Comparison of ENCODE assay signal across 31 cellular contexts in genomic region chr9:76137941-76138340, GRCh38.
"Had no signal": no experiment of that assay in that cellular context is flagged by ENCODE, and none has a peak within 500 bp of the region (broad histone marks: within the 10 kb centered on the region; RNA-seq: fewer than 3 reads in every experiment).

No MANE protein-coding gene starts in this region.

- H3K4me3 Mint-ChIP-seq: activated B cell treated with CpG ODN at 0.5 μM for 24 hours; activated CD8-positive, alpha-beta T cell treated with anti-CD3 and anti-CD28 coated beads, Interleukin-2, amount 10 ng/mL, durations not matched to agents 7 days and 5 days; activated naive CD4-positive, alpha-beta T cell treated with anti-CD3 and anti-CD28 coated beads, Interleukin-2, amount 50 U/mL, for 24 hours; activated T-cell treated with anti-CD3 and anti-CD28 coated beads, Interleukin-2, amount 50 U/mL, for 24 hours; activated T-helper 1 cell treated with anti-CD3 and anti-CD28 coated beads, Interleukin-12 subunit alpha, Interleukin-12 subunit beta, Interleukin-2, Interleukin-4 antibody, amounts not matched to agents 30 ng/mL and 10 ng/mL and 1 ng/mL, durations not matched to agents 14 hours and 24 hours and 36 hours; T-cell had no signal

- H3K4me1 Mint-ChIP-seq: activated B cell treated with CpG ODN at 0.5 μM for 24 hours had no signal

- H3K9me3 Mint-ChIP-seq: activated B cell treated with CpG ODN at 0.5 μM for 24 hours; activated naive CD4-positive, alpha-beta T cell treated with anti-CD3 and anti-CD28 coated beads, Interleukin-2, amount 50 U/mL, for 24 hours; activated T-cell treated with anti-CD3 and anti-CD28 coated beads, Interleukin-2, amount 50 U/mL, for 24 hours; activated T-helper 1 cell treated with anti-CD3 and anti-CD28 coated beads, Interleukin-12 subunit alpha, Interleukin-12 subunit beta, Interleukin-2, Interleukin-4 antibody, amounts not matched to agents 30 ng/mL and 10 ng/mL and 1 ng/mL, durations not matched to agents 14 hours and 24 hours and 36 hours; T-cell had no signal

- DNase-seq: activated B cell treated with CpG ODN at 0.5 μM for 24 hours; activated CD8-positive, alpha-beta memory T cell treated with anti-CD3 and anti-CD28 coated beads, Interleukin-2, amount 50 U/mL, for 48 hours; activated CD8-positive, alpha-beta T cell treated with anti-CD3 and anti-CD28 coated beads, Interleukin-2, amount 10 ng/mL, durations not matched to agents 7 days and 5 days; activated effector memory CD4-positive, alpha-beta T cell treated with Interleukin-2 at 50 U/mL for 16 hours; activated naive CD4-positive, alpha-beta T cell; activated T-cell treated with anti-CD3 and anti-CD28 coated beads, Interleukin-2, amount 50 U/mL, for 24 hours; aorta; caudate nucleus; MG63; MV-4-11; NCI-H1092 treated with DMSO at 0.1 percent for 48 hours; NCI-H1417 treated with DMSO at 0.1 percent for 48 hours; NCI-H1694; NCI-H2029; NCI-H2107; NCI-H2171 treated with DMSO at 0.1 percent for 48 hours; NCI-H226; NCI-H510A; NCI-H526 treated with DMSO at 0.1 percent for 48 hours; NCI-H82; OCI-M1; RPMI8226; T-cell; T-helper 2 cell; T1000 had no signal

- ATAC-seq: activated CD8-positive, alpha-beta T cell treated with anti-CD3 and anti-CD28 coated beads, Interleukin-2, amount 10 ng/mL, durations not matched to agents 7 days and 5 days; Panc1; Right ventricle myocardium inferior; T-cell had no signal

- H3K27me3 Mint-ChIP-seq: activated naive CD4-positive, alpha-beta T cell treated with anti-CD3 and anti-CD28 coated beads, Interleukin-2, amount 50 U/mL, for 24 hours; activated T-cell treated with anti-CD3 and anti-CD28 coated beads, Interleukin-2, amount 50 U/mL, for 24 hours; T-cell had no signal

- H3K27ac Mint-ChIP-seq: activated B cell treated with CpG ODN at 0.5 μM for 24 hours; activated CD8-positive, alpha-beta T cell treated with anti-CD3 and anti-CD28 coated beads, Interleukin-2, amount 10 ng/mL, durations not matched to agents 7 days and 5 days; activated naive CD4-positive, alpha-beta T cell treated with anti-CD3 and anti-CD28 coated beads, Interleukin-2, amount 50 U/mL, for 24 hours; activated T-cell treated with anti-CD3 and anti-CD28 coated beads, Interleukin-2, amount 50 U/mL, for 24 hours; activated T-helper 1 cell treated with anti-CD3 and anti-CD28 coated beads, Interleukin-12 subunit alpha, Interleukin-12 subunit beta, Interleukin-2, Interleukin-4 antibody, amounts not matched to agents 30 ng/mL and 10 ng/mL and 1 ng/mL, durations not matched to agents 14 hours and 24 hours and 36 hours; T-cell had no signal

- H3K4me3 ChIP-seq: breast epithelium, MG63, SK-N-MC had no signal
